ENCODE assay signal across 11 cellular contexts in genomic region chr4:142091085-142091513, GRCh38.
DNase-seq lines count a peak whose midpoint lies in the region; ATAC-seq and TF ChIP-seq lines count a peak whose summit lies in the region.
"Had no signal": no experiment of that assay in that cellular context is flagged by ENCODE, and none has a peak within 500 bp of the region (broad histone marks: within the 10 kb centered on the region; RNA-seq: fewer than 3 reads in every experiment).

No MANE protein-coding gene starts in this region.

- no peaks in the 10 kb centered on the region for H3K27me3 Mint-ChIP-seq in CD4-positive, alpha-beta memory T cell
- no peaks in the 10 kb centered on the region for H3K27me3 Mint-ChIP-seq in activated T-cell treated with anti-CD3 and anti-CD28 coated beads, Interleukin-2, amount 50 U/mL, for 24 hours
- H3K27me3 Mint-ChIP-seq: CD4-positive, alpha-beta T cell had no signal

- no peak for TF ChIP-seq POLR2A in ovary (IDR thresholded peaks at IDR 0.05)

- POLR2A ChIA-PET in CD4-positive, alpha-beta memory T cell (lab: Charles Lee; ENCODE audit: partially characterized antibody): no interaction called here

- H3K36me3 ChIP-seq in RWPE2 (ENCODE audit: low read depth): peaks cover 15% of the 10 kb centered on the region; the same call in 1 of the 2 replicates
- no peaks in the 10 kb centered on the region for H3K36me3 ChIP-seq in ovary
- peaks cover 6% of the 10 kb centered on the region for H3K36me3 ChIP-seq in CD4-positive, alpha-beta memory T cell (ENCODE audit: insufficient read depth, low read length)

- H3K27ac Mint-ChIP-seq in CD4-positive, alpha-beta memory T cell: peak overlapping the region in 2 of 7 donors; percentile 37 to 57
- no peak overlapping the region for H3K27ac Mint-ChIP-seq in activated T-cell treated with anti-CD3 and anti-CD28 coated beads, Interleukin-2, amount 50 U/mL, for 24 hours
- H3K27ac Mint-ChIP-seq: CD4-positive, alpha-beta T cell had no signal

- no peak overlapping the region for H3K4me3 ChIP-seq in RWPE2 (ENCODE audit: severe bottlenecking)
- no peak overlapping the region for H3K4me3 ChIP-seq in ovary
- no peak overlapping the region for H3K4me3 ChIP-seq in CD4-positive, alpha-beta memory T cell (ENCODE audit: low read length in 2 of 2)

- peaks cover 0 to 1% (median 0%) of the 10 kb centered on the region in 8 donors for H3K9me3 Mint-ChIP-seq in CD4-positive, alpha-beta memory T cell
- H3K9me3 Mint-ChIP-seq in activated T-cell treated with anti-CD3 and anti-CD28 coated beads, Interleukin-2, amount 50 U/mL, for 24 hours: no peaks in the 10 kb centered on the region
- H3K9me3 Mint-ChIP-seq: CD4-positive, alpha-beta T cell had no signal

- H3K4me1 Mint-ChIP-seq in CD4-positive, alpha-beta memory T cell: peaks cover 9 to 27% (median 19%) of the 10 kb centered on the region in 4 donors
- H3K4me1 Mint-ChIP-seq in activated T-cell treated with anti-CD3 and anti-CD28 coated beads, Interleukin-2, amount 50 U/mL, for 24 hours (ENCODE audit: low read depth): peaks cover 6% of the 10 kb centered on the region

- peak; percentile 92 for DNase-seq in AG09319 (ENCODE audit: extremely low read depth, low read depth)
- no peak for DNase-seq in RWPE2 (ENCODE audit: low spot score)
- peak; percentile 94 for DNase-seq in fibroblast of peridontal ligament (ENCODE audit: extremely low read depth)
- DNase-seq in ovary: peak in 2 of 5 donors; percentile 8 to 44
- DNase-seq in CD4-positive, alpha-beta memory T cell: no peak
- DNase-seq in HT-29 (ENCODE audit: low spot score): no peak
- no peak for DNase-seq in activated T-cell treated with anti-CD3 and anti-CD28 coated beads, Interleukin-2, amount 50 U/mL, for 24 hours
- DNase-seq: CD4-positive, alpha-beta T cell; NCI-H82 had no signal

- H3K4me1 ChIP-seq in RWPE2 (ENCODE audit: insufficient read depth, poor library complexity, severe bottlenecking): peaks cover 37% of the 10 kb centered on the region
- no peaks in the 10 kb centered on the region for H3K4me1 ChIP-seq in ovary (ENCODE audit: insufficient read depth)
- H3K4me1 ChIP-seq in CD4-positive, alpha-beta memory T cell (ENCODE audit: insufficient read depth, low read length): no peaks in the 10 kb centered on the region

- TF ChIP-seq CTCF in AG09319 (IDR thresholded peaks at IDR 0.05; ENCODE audit: low read depth, low read length) (no peak), RWPE2 (IDR thresholded peaks at IDR 0.05; ENCODE audit: poor library complexity, severe bottlenecking) (no peak), ovary (IDR thresholded peaks at IDR 0.05) (no peak)

- peak overlapping the region; percentile 94 for H3K27ac ChIP-seq in RWPE2 (ENCODE audit: poor library complexity, severe bottlenecking)
- peak overlapping the region in 1 of 2 donors; percentile 11 for H3K27ac ChIP-seq in ovary
- H3K27ac ChIP-seq in CD4-positive, alpha-beta memory T cell (ENCODE audit: low read depth, low read length): no peak overlapping the region
- H3K27ac ChIP-seq: VCaP had no signal

- H3K27me3 ChIP-seq in RWPE2 (ENCODE audit: insufficient read depth, poor library complexity, severe bottlenecking) (no peaks in the 10 kb centered on the region), ovary (no peaks in the 10 kb centered on the region)
- H3K27me3 ChIP-seq in CD4-positive, alpha-beta memory T cell (ENCODE audit: insufficient read depth, low read length): no peaks in the 10 kb centered on the region

- peak; percentile 74 for ATAC-seq in RWPE2 (ENCODE audit: low read depth)
- ATAC-seq in GM19395 (IDR thresholded peaks at IDR 0.05; ENCODE audit: unreplicated experiment): no peak

- no peaks in the 10 kb centered on the region for H3K9me3 ChIP-seq in RWPE2 (ENCODE audit: severe bottlenecking)
- H3K9me3 ChIP-seq in ovary: no peaks in the 10 kb centered on the region
- no peaks in the 10 kb centered on the region for H3K9me3 ChIP-seq in CD4-positive, alpha-beta memory T cell (ENCODE audit: control insufficient read depth in 1 of 2, low read length in 2 of 2)

- peaks cover 57 to 64% of the 10 kb centered on the region in 2 donors for H3K36me3 Mint-ChIP-seq in CD4-positive, alpha-beta memory T cell
- H3K36me3 Mint-ChIP-seq in activated T-cell treated with anti-CD3 and anti-CD28 coated beads, Interleukin-2, amount 50 U/mL, for 24 hours (ENCODE audit: low read depth): peaks cover 83% of the 10 kb centered on the region

- 41 to 53% (median 52%) methylated on average over 4 of the region's 4 CpGs for WGBS in ovary, 3 donors

- H3K4me3 Mint-ChIP-seq in CD4-positive, alpha-beta memory T cell: no peak overlapping the region
- H3K4me3 Mint-ChIP-seq in activated T-cell treated with anti-CD3 and anti-CD28 coated beads, Interleukin-2, amount 50 U/mL, for 24 hours: no peak overlapping the region
- H3K4me3 Mint-ChIP-seq: CD4-positive, alpha-beta T cell had no signal

- CTCF ChIA-PET in CD4-positive, alpha-beta memory T cell (lab: Charles Lee; ENCODE audit: partially characterized antibody): no interaction called here

- peak; percentile 97 for TF ChIP-seq EP300 in ovary (IDR thresholded peaks at IDR 0.05)

- intact Hi-C loops in ovary (cut with DNase I): no loop called here
- intact Hi-C loops in CD4-positive, alpha-beta memory T cell (cut with micrococcal nuclease): no loop called here

Comparison
In these comparisons a context has a peak if more than half of its experiments do, and no peak if none do; other contexts are left out.
1. DNase-seq: peak in AG09319 (single experiment) and fibroblast of peridontal ligament (single experiment); none in RWPE2 (single experiment), CD4-positive, alpha-beta memory T cell (0 of 5), HT-29 (single experiment) and activated T-cell treated with anti-CD3 and anti-CD28 coated beads, Interleukin-2, amount 50 U/mL, for 24 hours (single experiment).